21 cellular contexts compared by ENCODE assay signal in genomic region chr3:49641921-49642707, GRCh38.
"Had no signal": no experiment of that assay in that cellular context is flagged by ENCODE, and none has a peak within 500 bp of the region (broad histone marks: within the 10 kb centered on the region; RNA-seq: fewer than 3 reads in every experiment).

No MANE protein-coding gene starts in this region.

- ATAC-seq: gastrocnemius medialis; mucosa of descending colon; sciatic nerve; stimulated activated naive B cell treated with anti-CD40 and anti-IgM and Interleukin-4, amounts not matched to agents 10 μg/mL and 1 μg/mL and 100 μg/mL, for 72 hours had no signal

- H3K36me3 Mint-ChIP-seq: activated naive CD8-positive, alpha-beta T cell treated with anti-CD3 and anti-CD28 coated beads for 36 hours; stimulated activated naive B cell treated with anti-CD40 and anti-IgM and Interleukin-4, amounts not matched to agents 10 μg/mL and 1 μg/mL and 100 μg/mL, for 72 hours had no signal

- H3K4me3 Mint-ChIP-seq: activated naive CD4-positive, alpha-beta T cell treated with anti-CD3 and anti-CD28 coated beads for 36 hours; activated naive CD8-positive, alpha-beta T cell treated with anti-CD3 and anti-CD28 coated beads for 36 hours; brain; nephron; stimulated activated naive B cell treated with anti-CD40 and anti-IgM and Interleukin-4, amounts not matched to agents 10 μg/mL and 1 μg/mL and 100 μg/mL, for 72 hours had no signal

- DNase-seq: activated CD4-positive, alpha-beta T cell treated with anti-CD3 and anti-CD28 coated beads for 4 hours; activated CD4-positive, alpha-beta T cell treated with anti-CD3 and anti-CD28 coated beads, Interleukin-2, amount 50 U/mL, for 4 hours; activated CD8-positive, alpha-beta memory T cell treated with anti-CD3 and anti-CD28 coated beads for 24 hours; activated effector memory CD4-positive, alpha-beta T cell treated with anti-CD3 and anti-CD28 coated beads, Interleukin-2, amount 50 U/mL, for 16 hours; activated naive CD4-positive, alpha-beta T cell treated with anti-CD3 and anti-CD28 coated beads for 36 hours; activated naive CD8-positive, alpha-beta T cell treated with anti-CD3 and anti-CD28 coated beads for 36 hours; adrenal gland; colonic mucosa; effector memory CD4-positive, alpha-beta T cell; gastrocnemius medialis; islet precursor cell; left ventricle myocardium inferior; ovary; small intestine; stimulated activated CD4-positive, alpha-beta T cell treated with anti-CD3 and anti-CD28 coated beads, Interleukin-1b, Interleukin-23, amount 100 ng/mL, for 48 hours; stimulated activated naive B cell treated with anti-CD40 and anti-IgM and Interleukin-4, amounts not matched to agents 10 μg/mL and 1 μg/mL and 100 μg/mL, for 72 hours had no signal

- H3K9me3 Mint-ChIP-seq: activated naive CD4-positive, alpha-beta T cell treated with anti-CD3 and anti-CD28 coated beads for 36 hours; activated naive CD8-positive, alpha-beta T cell treated with anti-CD3 and anti-CD28 coated beads for 36 hours; brain; nephron; stimulated activated naive B cell treated with anti-CD40 and anti-IgM and Interleukin-4, amounts not matched to agents 10 μg/mL and 1 μg/mL and 100 μg/mL, for 72 hours had no signal

- H3K27me3 Mint-ChIP-seq: activated naive CD8-positive, alpha-beta T cell treated with anti-CD3 and anti-CD28 coated beads for 36 hours; brain; progenitor cell of endocrine pancreas had no signal

- H3K4me1 Mint-ChIP-seq: nephron; stimulated activated naive B cell treated with anti-CD40 and anti-IgM and Interleukin-4, amounts not matched to agents 10 μg/mL and 1 μg/mL and 100 μg/mL, for 72 hours had no signal

- H3K27ac Mint-ChIP-seq: activated naive CD4-positive, alpha-beta T cell treated with anti-CD3 and anti-CD28 coated beads for 36 hours; activated naive CD8-positive, alpha-beta T cell treated with anti-CD3 and anti-CD28 coated beads for 36 hours; nephron; progenitor cell of endocrine pancreas; stimulated activated naive B cell treated with anti-CD40 and anti-IgM and Interleukin-4, amounts not matched to agents 10 μg/mL and 1 μg/mL and 100 μg/mL, for 72 hours had no signal
